Comparison of ENCODE assay signal across 18 cellular contexts in the genomic region with DNA sequence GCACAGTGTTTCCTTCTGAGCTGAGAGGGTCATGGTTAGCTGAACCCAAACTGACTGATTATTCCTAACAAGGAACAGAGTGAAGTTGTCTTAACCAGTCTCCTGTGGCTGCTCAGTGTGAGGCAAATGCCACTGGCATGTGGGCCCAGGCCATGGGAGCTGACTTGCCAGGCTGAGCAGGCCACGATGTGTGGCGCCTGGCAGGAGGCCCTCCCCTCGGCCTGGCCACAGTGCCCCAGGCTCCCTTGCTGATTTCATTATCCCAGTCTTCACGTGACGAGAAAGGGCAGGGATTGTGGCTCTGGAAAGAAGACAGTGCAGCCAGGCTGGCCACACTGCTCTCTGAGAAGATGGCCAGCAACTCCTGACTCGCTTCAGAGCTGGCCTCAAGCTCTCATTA. TPM values are rescaled to one million over a fixed set of nuclear protein-coding genes. Genes with fewer than 3 reads are reported as not detected.
"Had no signal": no experiment of that assay in that cellular context is flagged by ENCODE, and none has a peak within 500 bp of the region (broad histone marks: within the 10 kb centered on the region; RNA-seq: fewer than 3 reads in every experiment).

No MANE protein-coding gene starts in this region.

- H3K4me1 ChIP-seq: right atrium auricular region had no signal

- H3K36me3 ChIP-seq: right atrium auricular region, suprapubic skin had no signal

- H3K9me3 ChIP-seq: suprapubic skin had no signal

- H3K27ac ChIP-seq: coronary artery, right atrium auricular region, skin epidermis, suprapubic skin had no signal

- H3K4me3 ChIP-seq: coronary artery, right atrium auricular region, skin epidermis, suprapubic skin had no signal

- ATAC-seq: activated CD8-positive, alpha-beta T cell treated with anti-CD3 and anti-CD28 coated beads, Interleukin-2, amount 10 ng/mL, durations not matched to agents 7 days and 5 days; natural killer cell had no signal

- DNase-seq: activated CD4-positive, alpha-beta T cell treated with anti-CD3 and anti-CD28 coated beads, Interleukin-2, amount 10 ng/mL, durations not matched to agents 24 days and 14 days; activated CD4-positive, CD25-positive, alpha-beta regulatory T cell; activated CD8-positive, alpha-beta T cell treated with anti-CD3 and anti-CD28 coated beads, Interleukin-2, amount 10 ng/mL, durations not matched to agents 7 days and 5 days; activated naive CD4-positive, alpha-beta T cell treated with anti-CD3 and anti-CD28 coated beads, Interleukin-2, amount 50 U/mL, for 16 hours; activated T-cell treated with anti-CD3 and anti-CD28 coated beads, Interleukin-2, amount 50 U/mL, for 24 hours; left cardiac atrium; mesendoderm; natural killer cell; nucleus accumbens; stimulated activated CD4-positive, alpha-beta T cell treated with anti-CD3 and anti-CD28 coated beads, Interleukin-15, amount 100 ng/mL, for 24 hours; stimulated activated CD4-positive, alpha-beta T cell treated with anti-CD3 and anti-CD28 coated beads, Interleukin-2, amount 100 ng/mL, for 48 hours; T1000 had no signal

- H3K27me3 ChIP-seq: right atrium auricular region, suprapubic skin had no signal

RNA-seq across cellular contexts. Expression of gene SLCO2A1, which starts 58.8 kb away (rescaled TPM):
- total RNA-seq: activated CD4-positive, alpha-beta T cell treated with anti-CD3 and anti-CD28 coated beads, Interleukin-2, amount 10 ng/mL, durations not matched to agents 24 days and 14 days; activated CD8-positive, alpha-beta T cell treated with anti-CD3 and anti-CD28 coated beads, Interleukin-2, amount 10 ng/mL, durations not matched to agents 7 days and 5 days; activated T-helper 2 cell treated with anti-CD3 and anti-CD28 coated beads, Interferon-gamma antibody, Interleukin-2, Interleukin-4, amounts not matched to agents 10 μg/mL and 5 μg/mL and 100 μg/mL, durations not matched to agents 14 hours and 24 hours and 36 hours; natural killer cell; T-helper 1 cell treated with Interleukin-12 subunit alpha and Interleukin-12 subunit beta and Interleukin-4 antibody, amounts not matched to agents 30 ng/mL and 1 ng/mL, for 36 hours had no signal
